18 cellular contexts compared by ENCODE assay signal in genomic region chr2:23603156-23603555, GRCh38.
DNase-seq lines count a peak whose midpoint lies in the region; ATAC-seq and TF ChIP-seq lines count a peak whose summit lies in the region.
"Had no signal": no experiment of that assay in that cellular context is flagged by ENCODE, and none has a peak within 500 bp of the region (broad histone marks: within the 10 kb centered on the region; RNA-seq: fewer than 3 reads in every experiment).

No MANE protein-coding gene starts in this region.

- H3K56ac ChIP-seq in IMR-90 (ENCODE audit: extremely low read depth, insufficient read depth, low read length): no peak overlapping the region

- TF ChIP-seq EP300 in esophagus muscularis mucosa (IDR thresholded peaks at IDR 0.05): no peak

- peaks cover 7% of the 10 kb centered on the region; the same call in 1 of the 2 replicates for H3K9me1 ChIP-seq in IMR-90 (ENCODE audit: insufficient read depth, low read length)

- H3K4me2 ChIP-seq in IMR-90 (ENCODE audit: low read depth, low read length) (no peak overlapping the region), neuronal stem cell (ENCODE audit: insufficient read depth, low read length, poor library complexity, severe bottlenecking) (no peak overlapping the region), smooth muscle cell (no peak overlapping the region)
- H3K4me2 ChIP-seq: PC-9 had no signal

- POLR2A ChIA-PET in IMR-90 (lab: Charles Lee; ENCODE audit: unreplicated experiment): no interaction called here

- H3K4me3 ChIP-seq in IMR-90 (ENCODE audit: insufficient read depth, low read depth, low read length) (no peak overlapping the region), esophagus muscularis mucosa (no peak overlapping the region), neuronal stem cell (ENCODE audit: low read length in 2 of 2) (no peak overlapping the region), smooth muscle cell (no peak overlapping the region), uterus (no peak overlapping the region)
- H3K4me3 ChIP-seq: PC-9 had no signal

- WGBS in IMR-90 (ENCODE audit: extremely low coverage in 2 of 2, insufficient read length in 1 of 2), 2 experiments: no CpG with 5 or more reads among the region's 6 CpGs
- WGBS in esophagus muscularis mucosa: 67% methylated on average over 1 of the region's 6 CpGs
- WGBS in neuronal stem cell (ENCODE audit: extremely low coverage in 2 of 2, insufficient read length in 2 of 2, insufficient replicate concordance in 1 of 2), 2 donors: no CpG with 5 or more reads among the region's 6 CpGs
- 97% methylated on average over 6 of the region's 6 CpGs for WGBS in smooth muscle cell (ENCODE audit: low lambda C conversion rate)

- no peak overlapping the region for H3K4me3 Mint-ChIP-seq in stimulated activated memory B cell treated with anti-CD40 and anti-IgM and Interleukin-4, amounts not matched to agents 10 μg/mL and 1 μg/mL and 100 μg/mL, for 72 hours
- H3K4me3 Mint-ChIP-seq: B cell; CD4-positive, alpha-beta memory T cell had no signal

- H3K27me3 Mint-ChIP-seq in stimulated activated memory B cell treated with anti-CD40 and anti-IgM and Interleukin-4, amounts not matched to agents 10 μg/mL and 1 μg/mL and 100 μg/mL, for 72 hours: no peaks in the 10 kb centered on the region
- H3K27me3 Mint-ChIP-seq: B cell; CD4-positive, alpha-beta memory T cell had no signal

- ATAC-seq in IMR-90 (ENCODE audit: low read depth) (no peak), HG02852 (IDR thresholded peaks at IDR 0.05; ENCODE audit: unreplicated experiment) (no peak)
- no peak for ATAC-seq in stimulated activated memory B cell treated with anti-CD40 and anti-IgM and Interleukin-4, amounts not matched to agents 10 μg/mL and 1 μg/mL and 100 μg/mL, for 72 hours

- H3K27me3 ChIP-seq in IMR-90 (ENCODE audit: control insufficient read depth, insufficient read depth, low read length) (no peaks in the 10 kb centered on the region), esophagus muscularis mucosa (no peaks in the 10 kb centered on the region), neuronal stem cell (ENCODE audit: control insufficient read depth in 3 of 3, insufficient read depth in 3 of 3, low read depth in 1 of 3, low read length in 3 of 3) (no peaks in the 10 kb centered on the region), smooth muscle cell (ENCODE audit: low read depth) (no peaks in the 10 kb centered on the region), uterus (no peaks in the 10 kb centered on the region)

- H3K23ac ChIP-seq in IMR-90 (ENCODE audit: low read depth, low read length) (no peak overlapping the region), neuronal stem cell (ENCODE audit: low read depth, low read length, poor library complexity) (no peak overlapping the region)

- peaks cover 5% of the 10 kb centered on the region for H3F3A ChIP-seq in smooth muscle cell (ENCODE audit: low read depth)

- no peaks in the 10 kb centered on the region for H3K79me2 ChIP-seq in smooth muscle cell (ENCODE audit: low read depth)

- H3K9me3 Mint-ChIP-seq in stimulated activated memory B cell treated with anti-CD40 and anti-IgM and Interleukin-4, amounts not matched to agents 10 μg/mL and 1 μg/mL and 100 μg/mL, for 72 hours: peaks cover 11% of the 10 kb centered on the region

- CTCF ChIA-PET in IMR-90 (lab: Yijun Ruan, JAX): no interaction called here

- no peaks in the 10 kb centered on the region for H3K4me1 Mint-ChIP-seq in stimulated activated memory B cell treated with anti-CD40 and anti-IgM and Interleukin-4, amounts not matched to agents 10 μg/mL and 1 μg/mL and 100 μg/mL, for 72 hours
- H3K4me1 Mint-ChIP-seq: B cell; CD4-positive, alpha-beta memory T cell had no signal

- H3K4ac ChIP-seq in IMR-90 (ENCODE audit: low read depth, low read length) (peak overlapping the region; percentile 46), neuronal stem cell (ENCODE audit: low read length) (no peak overlapping the region)

- no peak for TF ChIP-seq CTCF in IMR-90 (conservative IDR thresholded peaks at IDR 0.05; ENCODE audit: low read depth, low read length)
- no peak for TF ChIP-seq CTCF in esophagus muscularis mucosa (IDR thresholded peaks at IDR 0.05)
- TF ChIP-seq CTCF in smooth muscle cell (IDR thresholded peaks at IDR 0.05; ENCODE audit: borderline replicate concordance, insufficient read depth, poor library complexity, severe bottlenecking): no peak
- TF ChIP-seq CTCF in uterus (IDR thresholded peaks at IDR 0.05): no peak

- H2AK5ac ChIP-seq in IMR-90 (ENCODE audit: low read depth, low read length): no peak overlapping the region
- peak overlapping the region; percentile 48 for H2AK5ac ChIP-seq in neuronal stem cell (ENCODE audit: low read depth, low read length)

- H3K36me3 ChIP-seq in IMR-90 (ENCODE audit: control insufficient read depth, insufficient read depth, low read length): no peaks in the 10 kb centered on the region
- H3K36me3 ChIP-seq in esophagus muscularis mucosa: no peaks in the 10 kb centered on the region
- no peaks in the 10 kb centered on the region for H3K36me3 ChIP-seq in neuronal stem cell (replicated peaks in 1 of 2; ENCODE audit: control insufficient read depth in 2 of 2, insufficient read depth in 2 of 2, low read length in 2 of 2)
- no peaks in the 10 kb centered on the region for H3K36me3 ChIP-seq in smooth muscle cell (ENCODE audit: low read depth)
- H3K36me3 ChIP-seq in uterus: no peaks in the 10 kb centered on the region

- dilution Hi-C loops in IMR-90 (cut with HindIII; ENCODE audit: low sequenced_read_pairs, unreplicated experiment): no loop called here

- DNase-seq in IMR-90 (no peak), esophagus muscularis mucosa (ENCODE audit: extremely low spot score) (no peak), neuronal stem cell (ENCODE audit: low spot score) (no peak), smooth muscle cell (lab: John Stamatoyannopoulos, UW; ENCODE audit: unreplicated experiment) (no peak), hepatic stellate cell (ENCODE audit: low spot score) (no peak), uterus (no peak)
- DNase-seq: Calu3; CD4-positive, alpha-beta memory T cell; DMS53; H7; Karpas-422; MM.1S; NCI-H1092 treated with DMSO at 0.1 percent for 48 hours; NCI-H510A treated with DMSO at 0.1 percent for 48 hours; PC-9 had no signal

- H2AK9ac ChIP-seq in IMR-90 (replicated peaks; ENCODE audit: low read depth, low read length, poor library complexity): no peak overlapping the region

- in situ Hi-C loops in IMR-90 (cut with MboI; ENCODE audit: low sequenced_read_pairs): no loop called here

- H2BK12ac ChIP-seq in neuronal stem cell (ENCODE audit: low read length): peak overlapping the region; percentile 46

- H4K20me1 ChIP-seq in IMR-90 (ENCODE audit: insufficient read depth, low read length): peaks cover 5% of the 10 kb centered on the region; the same call in 1 of the 2 replicates
- no peaks in the 10 kb centered on the region for H4K20me1 ChIP-seq in smooth muscle cell (ENCODE audit: low read depth)

- H3K9ac ChIP-seq in IMR-90 (ENCODE audit: low read depth, low read length): no peak overlapping the region
- H3K9ac ChIP-seq in neuronal stem cell (ENCODE audit: low read depth, low read length, poor library complexity): peak overlapping the region; percentile 27
- no peak overlapping the region for H3K9ac ChIP-seq in smooth muscle cell (ENCODE audit: low read depth)

- intact Hi-C loops in IMR-90 (cut with micrococcal nuclease): no loop called here
- intact Hi-C loops in esophagus muscularis mucosa (cut with DNase I): loop anchor here (5.0 kb wide), 1 partner anchor 81 kb away; no protein-coding TSS in a partner anchor
- intact Hi-C loops in uterus (cut with DNase I; ENCODE audit: low total_unique reads): no loop called here

- no peak overlapping the region; a peak in 1 of 4 replicates for H4K8ac ChIP-seq in IMR-90 (ENCODE audit: low read depth in 2 of 2, low read length in 2 of 2)
- no peak overlapping the region for H4K8ac ChIP-seq in neuronal stem cell (ENCODE audit: low read depth, low read length)

- peaks cover 5 to 7% of the 10 kb centered on the region in 2 experiments; a peak in 2 of 4 replicates for H3K79me1 ChIP-seq in IMR-90 (ENCODE audit: low read depth in 1 of 2, low read length in 2 of 2)
- no peaks in the 10 kb centered on the region for H3K79me1 ChIP-seq in neuronal stem cell (ENCODE audit: low read depth, low read length)

- H3K4me1 ChIP-seq in IMR-90 (ENCODE audit: control insufficient read depth, insufficient read depth, low read length) (peaks cover 4% of the 10 kb centered on the region; the same call in 1 of the 2 replicates), esophagus muscularis mucosa (peaks cover 2 to 64% (median 59%) of the 10 kb centered on the region in 4 donors), neuronal stem cell (ENCODE audit: control insufficient read depth in 2 of 2, insufficient read depth in 1 of 2, low read depth in 1 of 2, low read length in 2 of 2) (peaks cover 10 to 11% of the 10 kb centered on the region in 2 donors), smooth muscle cell (ENCODE audit: low read depth) (no peaks in the 10 kb centered on the region), uterus (no peaks in the 10 kb centered on the region)

- H4K91ac ChIP-seq in IMR-90 (ENCODE audit: insufficient read depth, low read depth, low read length): no peak overlapping the region; the same call in 1 of the 2 replicates
- no peak overlapping the region for H4K91ac ChIP-seq in neuronal stem cell (ENCODE audit: low read depth, low read length, poor library complexity)

- TF ChIP-seq RAD21 in IMR-90 (IDR thresholded peaks at IDR 0.05; ENCODE audit: low read length): no peak

- H2BK120ac ChIP-seq in IMR-90 (ENCODE audit: low read depth, low read length): no peak overlapping the region
- no peak overlapping the region for H2BK120ac ChIP-seq in neuronal stem cell (ENCODE audit: low read depth, low read length)

- H2BK5ac ChIP-seq in IMR-90 (ENCODE audit: low read depth, low read length, poor library complexity, severe bottlenecking) (no peak overlapping the region), neuronal stem cell (ENCODE audit: low read length) (no peak overlapping the region)

- H2AFZ ChIP-seq in IMR-90 (replicated peaks; ENCODE audit: low read length, poor library complexity): no peak overlapping the region
- no peak overlapping the region for H2AFZ ChIP-seq in neuronal stem cell (ENCODE audit: low read length)
- no peak overlapping the region for H2AFZ ChIP-seq in smooth muscle cell (ENCODE audit: low read depth)
- H2AFZ ChIP-seq: PC-9 had no signal

- H4K5ac ChIP-seq in IMR-90 (ENCODE audit: low read depth, low read length): no peak overlapping the region

- H3K9me3 ChIP-seq in IMR-90 (ENCODE audit: control insufficient read depth, insufficient read depth, low read length): peaks cover 9% of the 10 kb centered on the region
- peaks cover 0 to 8% (median 2%) of the 10 kb centered on the region in 4 donors for H3K9me3 ChIP-seq in esophagus muscularis mucosa
- peaks cover 2 to 13% of the 10 kb centered on the region in 2 donors for H3K9me3 ChIP-seq in neuronal stem cell (replicated peaks in 1 of 2; ENCODE audit: control insufficient read depth in 2 of 2, insufficient read depth in 1 of 2, low read depth in 1 of 2, low read length in 2 of 2)
- H3K9me3 ChIP-seq in smooth muscle cell (replicated peaks; ENCODE audit: low read depth): no peaks in the 10 kb centered on the region
- H3K9me3 ChIP-seq in uterus: no peaks in the 10 kb centered on the region

- no peak overlapping the region for H2BK20ac ChIP-seq in IMR-90 (ENCODE audit: low read depth, low read length)

- TF ChIP-seq POLR2A in IMR-90 (IDR thresholded peaks at IDR 0.05; ENCODE audit: low read depth, low read length) (no peak), esophagus muscularis mucosa (IDR thresholded peaks at IDR 0.05; ENCODE audit: low read depth) (no peak), uterus (IDR thresholded peaks at IDR 0.05) (no peak)

- peaks cover 15% of the 10 kb centered on the region for H3K36me3 Mint-ChIP-seq in stimulated activated memory B cell treated with anti-CD40 and anti-IgM and Interleukin-4, amounts not matched to agents 10 μg/mL and 1 μg/mL and 100 μg/mL, for 72 hours
- H3K36me3 Mint-ChIP-seq: CD4-positive, alpha-beta memory T cell had no signal

- no peak overlapping the region for H3K27ac ChIP-seq in IMR-90 (ENCODE audit: insufficient read depth, low read length)
- peak overlapping the region; percentile 90 to 99 (median 96) for H3K27ac ChIP-seq in esophagus muscularis mucosa (replicated peaks in 1 of 4)
- no peak overlapping the region for H3K27ac ChIP-seq in neuronal stem cell (replicated peaks; ENCODE audit: low read length)
- H3K27ac ChIP-seq in smooth muscle cell (ENCODE audit: low read depth): peak overlapping the region; percentile 93
- H3K27ac ChIP-seq in uterus: peak overlapping the region in 1 of 2 donors; percentile 82
- H3K27ac ChIP-seq: PC-9 had no signal

- BruUV-seq in IMR-90 (replicated peaks; lab: Mats Ljungman, UMichigan): no TSS peak

- no peak overlapping the region for H3K27ac Mint-ChIP-seq in stimulated activated memory B cell treated with anti-CD40 and anti-IgM and Interleukin-4, amounts not matched to agents 10 μg/mL and 1 μg/mL and 100 μg/mL, for 72 hours
- H3K27ac Mint-ChIP-seq: B cell; CD4-positive, alpha-beta memory T cell had no signal

- H3K14ac ChIP-seq in IMR-90 (replicated peaks; ENCODE audit: low read depth, low read length) (no peak overlapping the region), neuronal stem cell (ENCODE audit: low read length) (no peak overlapping the region)

- H2BK15ac ChIP-seq in IMR-90 (ENCODE audit: low read depth, low read length) (no peak overlapping the region), neuronal stem cell (ENCODE audit: low read length) (peak overlapping the region; percentile 15)

- H3K18ac ChIP-seq in IMR-90 (ENCODE audit: low read depth, low read length) (no peak overlapping the region), neuronal stem cell (ENCODE audit: low read length) (peak overlapping the region; percentile 67)

Comparison
In these comparisons a context has a peak if more than half of its experiments do, and no peak if none do; other contexts are left out.
1. H3K27ac ChIP-seq: peak in esophagus muscularis mucosa (4 of 4) and smooth muscle cell (single experiment); none in IMR-90 (single experiment) and neuronal stem cell (single experiment).